ENCODE assay signal across 13 cellular contexts in genomic region chr5:143652104-143652700, GRCh38.
DNase-seq lines count a peak whose midpoint lies in the region; TF ChIP-seq lines count a peak whose summit lies in the region.
"Had no signal": no experiment of that assay in that cellular context is flagged by ENCODE, and none has a peak within 500 bp of the region (broad histone marks: within the 10 kb centered on the region; RNA-seq: fewer than 3 reads in every experiment).

No MANE protein-coding gene starts in this region.

- TF ChIP-seq POLR2A in esophagus muscularis mucosa (IDR thresholded peaks at IDR 0.05; ENCODE audit: low read depth): no peak

- H3K9me3 ChIP-seq in esophagus muscularis mucosa: no peaks in the 10 kb centered on the region

- WGBS in esophagus muscularis mucosa: 86% methylated on average over 3 of the region's 3 CpGs

- no peak for TF ChIP-seq CTCF in esophagus muscularis mucosa (IDR thresholded peaks at IDR 0.05)

- peak; percentile 70 for DNase-seq in DMS53 (lab: John Stamatoyannopoulos, UW)
- no peak for DNase-seq in DMS53 treated with DMSO at 0.1 percent for 48 hours (lab: John Stamatoyannopoulos, UW; ENCODE audit: unreplicated experiment)
- DNase-seq in stimulated activated CD4-positive, alpha-beta T cell treated with anti-CD3 and anti-CD28 coated beads, Interleukin-15, amount 100 ng/mL, for 24 hours: peak; percentile 19
- no peak for DNase-seq in stimulated activated CD4-positive, alpha-beta T cell treated with anti-CD3 and anti-CD28 coated beads, Interleukin-12 subunit alpha, Interleukin-12 subunit beta, amount 100 ng/mL, for 4 hours
- DNase-seq in esophagus muscularis mucosa (ENCODE audit: extremely low spot score): peak; percentile 66
- no peak for DNase-seq in HT-29 (ENCODE audit: low spot score)
- DNase-seq in medulla oblongata (ENCODE audit: extremely low spot score): no peak
- DNase-seq in KG1 (lab: John Stamatoyannopoulos, UW): no peak
- DNase-seq: DMS153; kidney glomerular epithelial cell; PC-9; stimulated activated naive B cell treated with anti-CD40 and anti-IgM and Interleukin-4, amounts not matched to agents 10 μg/mL and 1 μg/mL and 100 μg/mL, for 72 hours had no signal

- no peak for TF ChIP-seq EP300 in esophagus muscularis mucosa (IDR thresholded peaks at IDR 0.05)

- H3K36me3 ChIP-seq in esophagus muscularis mucosa: no peaks in the 10 kb centered on the region

- peaks cover 0 to 14% (median 9%) of the 10 kb centered on the region in 4 donors for H3K4me1 ChIP-seq in esophagus muscularis mucosa

- no peaks in the 10 kb centered on the region for H3K27me3 ChIP-seq in esophagus muscularis mucosa

- H3K27ac ChIP-seq in esophagus muscularis mucosa (replicated peaks in 1 of 4): no peak overlapping the region
- H3K27ac ChIP-seq: 22Rv1 had no signal

- intact Hi-C loops in esophagus muscularis mucosa (cut with DNase I): no loop called here

- H3K4me3 ChIP-seq in esophagus muscularis mucosa: no peak overlapping the region
- H3K4me3 ChIP-seq: PC-9 had no signal

Comparison
In these comparisons a context has a peak if more than half of its experiments do, and no peak if none do; other contexts are left out.
1. DNase-seq: peak in DMS53 (single experiment), stimulated activated CD4-positive, alpha-beta T cell treated with anti-CD3 and anti-CD28 coated beads, Interleukin-15, amount 100 ng/mL, for 24 hours (single experiment) and esophagus muscularis mucosa (single experiment); none in DMS53 treated with DMSO at 0.1 percent for 48 hours (single experiment), stimulated activated CD4-positive, alpha-beta T cell treated with anti-CD3 and anti-CD28 coated beads, Interleukin-12 subunit alpha, Interleukin-12 subunit beta, amount 100 ng/mL, for 4 hours (single experiment), HT-29 (single experiment), medulla oblongata (single experiment) and KG1 (single experiment).